In the genomic region with DNA sequence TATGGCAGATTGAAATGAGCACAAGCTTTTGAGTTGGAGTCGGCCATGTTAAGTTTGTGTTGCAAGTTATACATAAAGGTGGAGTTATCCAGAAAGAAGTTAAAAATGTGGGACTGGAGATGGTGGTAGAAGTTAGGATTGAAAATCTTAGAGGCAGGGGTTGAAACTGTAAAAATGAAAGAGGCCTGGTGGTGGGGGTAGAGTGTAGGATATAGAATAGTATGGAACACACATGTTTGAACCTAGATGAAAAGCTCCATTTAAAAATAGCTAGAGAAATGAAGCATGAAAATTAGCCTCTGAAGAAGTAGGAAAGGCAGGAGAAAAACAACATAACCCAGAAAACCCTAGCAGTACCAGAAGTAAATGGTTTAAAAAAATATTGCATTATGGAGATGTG, we compare ENCODE assay signal across 9 cellular contexts.
DNase-seq lines count a peak whose midpoint lies in the region; ATAC-seq, FAIRE-seq and TF ChIP-seq lines count a peak whose summit lies in the region.
"Had no signal": no experiment of that assay in that cellular context is flagged by ENCODE, and none has a peak within 500 bp of the region (broad histone marks: within the 10 kb centered on the region; RNA-seq: fewer than 3 reads in every experiment).

No MANE protein-coding gene starts in this region.

- H3K9me3 ChIP-seq in H1 (ENCODE audit: insufficient read depth in 2 of 2, low read depth in 1 of 2, low read length in 1 of 2) (no peaks in the 10 kb centered on the region), psoas muscle (no peaks in the 10 kb centered on the region)

- POLR2A ChIA-PET in H1 (lab: Charles Lee; ENCODE audit: partially characterized antibody) = no interaction called here
- POLR2A ChIA-PET in activated CD4-positive, alpha-beta T cell treated with anti-CD3 and anti-CD28 coated beads, Interleukin-2, amount 10 ng/mL, durations not matched to agents 7 days and 5 days (lab: Charles Lee) = no interaction called here

- H3K23ac ChIP-seq in H1 (ENCODE audit: insufficient read length) = no peak overlapping the region

- no peak overlapping the region for H2BK120ac ChIP-seq in H1 (replicated peaks; ENCODE audit: low read depth, low read length)

- no peak overlapping the region for H2BK5ac ChIP-seq in H1 (ENCODE audit: low read depth, low read length)

- no peak for TF ChIP-seq POLR2A in H1 (IDR thresholded peaks at IDR 0.05; ENCODE audit: control extremely low read depth in 1 of 2, low read depth in 2 of 2, low read length in 2 of 2)

- WGBS in H1 (ENCODE audit: extremely low coverage in 1 of 2, insufficient coverage in 1 of 2, insufficient read length in 1 of 2, insufficient replicate concordance in 2 of 2, low coverage in 1 of 2, low lambda C conversion rate in 2 of 2, missing lambda C conversion rate in 1 of 2), 2 experiments = 79% methylated on average over 1 of the region's 1 CpG; no CpG with 5 or more reads in 1 of the 2 experiments
- WGBS in psoas muscle, 3 donors = 86 to 91% (median 88%) methylated on average over 1 of the region's 1 CpG

- H3K79me2 ChIP-seq in H1 (ENCODE audit: control insufficient read depth in 1 of 2, insufficient read depth in 2 of 2, low read length in 2 of 2) = no peaks in the 10 kb centered on the region

- no peak overlapping the region for H4K91ac ChIP-seq in H1 (replicated peaks; ENCODE audit: insufficient read length, low read length)

- peak; percentile 45 for FAIRE-seq in H1 (lab: Jason Lieb, UNC)

- no peak overlapping the region for H3K18ac ChIP-seq in H1 (ENCODE audit: extremely low read depth, low read length)

- no peak overlapping the region for H3K14ac ChIP-seq in H1 (ENCODE audit: insufficient read length)

- CTCF ChIA-PET in H1 (lab: Charles Lee; ENCODE audit: partially characterized antibody) = interaction anchor here (0.6 to 13.8 kb wide), 56 partner anchors 9 to 1165 kb away, joined by 3 to 497 read pairs (median 4); a partner anchor contains a TSS
- CTCF ChIA-PET in activated CD4-positive, alpha-beta T cell treated with anti-CD3 and anti-CD28 coated beads, Interleukin-2, amount 10 ng/mL, durations not matched to agents 7 days and 5 days (lab: Charles Lee) = no interaction called here

- no peak overlapping the region for H3K4me3 Mint-ChIP-seq in activated CD4-positive, alpha-beta T cell treated with anti-CD3 and anti-CD28 coated beads, Interleukin-2, amount 10 ng/mL, durations not matched to agents 7 days and 5 days
- H3K4me3 Mint-ChIP-seq: activated naive CD8-positive, alpha-beta T cell treated with anti-CD3 and anti-CD28 coated beads, Interleukin-2, amount 10 ng/mL, durations not matched to agents 7 days and 5 days had no signal

- no peaks in the 10 kb centered on the region for H3K9me3 Mint-ChIP-seq in activated CD4-positive, alpha-beta T cell treated with anti-CD3 and anti-CD28 coated beads, Interleukin-2, amount 10 ng/mL, durations not matched to agents 7 days and 5 days
- H3K9me3 Mint-ChIP-seq: activated naive CD8-positive, alpha-beta T cell treated with anti-CD3 and anti-CD28 coated beads, Interleukin-2, amount 10 ng/mL, durations not matched to agents 7 days and 5 days had no signal

- H2BK12ac ChIP-seq in H1 (ENCODE audit: low read depth, low read length) = no peak overlapping the region

- no peaks in the 10 kb centered on the region for H3K4me1 Mint-ChIP-seq in activated CD4-positive, alpha-beta T cell treated with anti-CD3 and anti-CD28 coated beads, Interleukin-2, amount 10 ng/mL, durations not matched to agents 7 days and 5 days
- H3K4me1 Mint-ChIP-seq: activated naive CD8-positive, alpha-beta T cell treated with anti-CD3 and anti-CD28 coated beads, Interleukin-2, amount 10 ng/mL, durations not matched to agents 7 days and 5 days had no signal

- H3K36me3 ChIP-seq in H1 (ENCODE audit: control insufficient read depth in 2 of 4, insufficient read depth in 4 of 4, low read length in 3 of 4) (no peaks in the 10 kb centered on the region), psoas muscle (ENCODE audit: insufficient read depth in 1 of 2, low read depth in 1 of 2) (no peaks in the 10 kb centered on the region)

- no peaks in the 10 kb centered on the region for H3K79me1 ChIP-seq in H1 (ENCODE audit: low read depth, low read length)

- H3K56ac ChIP-seq in H1 (replicated peaks; ENCODE audit: insufficient read length, low read depth, low read length) = no peak overlapping the region

- H3K27ac ChIP-seq in H1 (ENCODE audit: low read depth, low read length) (no peak overlapping the region), psoas muscle (no peak overlapping the region)

- H2BK20ac ChIP-seq in H1 (ENCODE audit: low read length) = no peak overlapping the region

- H2AK5ac ChIP-seq in H1 (ENCODE audit: low read depth, low read length) = no peak overlapping the region

- H4K20me1 ChIP-seq in H1 (replicated peaks in 1 of 2; ENCODE audit: control insufficient read depth in 1 of 2, insufficient read depth in 2 of 2, low read length in 2 of 2) = no peaks in the 10 kb centered on the region

- peaks cover 17% of the 10 kb centered on the region for H3K27me3 Mint-ChIP-seq in activated CD4-positive, alpha-beta T cell treated with anti-CD3 and anti-CD28 coated beads, Interleukin-2, amount 10 ng/mL, durations not matched to agents 7 days and 5 days

- DNase-seq in NCI-H2227 (lab: John Stamatoyannopoulos, UW; ENCODE audit: unreplicated experiment) = peak; percentile 4
- no peak for DNase-seq in NCI-H2227 treated with DMSO at 0.1 percent for 48 hours (lab: John Stamatoyannopoulos, UW)
- peak; percentile 30 for DNase-seq in NAMALWA (ENCODE audit: low spot score)
- DNase-seq in H1 (ENCODE audit: low read depth in 1 of 2, low spot score in 2 of 2) = no peak
- no peak for DNase-seq in psoas muscle
- DNase-seq in stimulated activated CD4-positive, alpha-beta T cell treated with anti-CD3 and anti-CD28 coated beads, Interleukin-1b, Interleukin-23, amount 100 ng/mL, for 48 hours = no peak
- no peak for DNase-seq in activated CD4-positive, alpha-beta T cell treated with anti-CD3 and anti-CD28 coated beads, Interleukin-2, amount 10 ng/mL, durations not matched to agents 7 days and 5 days
- DNase-seq: activated naive CD8-positive, alpha-beta T cell treated with anti-CD3 and anti-CD28 coated beads, Interleukin-2, amount 10 ng/mL, durations not matched to agents 7 days and 5 days had no signal

- intact Hi-C loops in psoas muscle (cut with DNase I) = loop anchor here (2.0 to 5.0 kb wide), 2 partner anchors 167 to 173 kb away; no protein-coding TSS in a partner anchor

- H3K27me3 ChIP-seq in H1 (replicated peaks in 1 of 4; ENCODE audit: control insufficient read depth in 3 of 4, extremely low read depth in 1 of 4, insufficient read depth in 3 of 4, low read length in 3 of 4) (no peaks in the 10 kb centered on the region), psoas muscle (ENCODE audit: insufficient read depth in 3 of 3, low read length in 2 of 3) (no peaks in the 10 kb centered on the region)

- no peak overlapping the region for H4K5ac ChIP-seq in H1 (ENCODE audit: insufficient read length, low read depth, low read length)

- no peak overlapping the region for H3K4me3 ChIP-seq in H1 (ENCODE audit: extremely low read depth in 1 of 4, insufficient read depth in 2 of 4, low read depth in 3 of 4, low read length in 4 of 4)
- no peak overlapping the region for H3K4me3 ChIP-seq in psoas muscle

- H3K4me1 ChIP-seq in H1 (replicated peaks in 1 of 4; ENCODE audit: control insufficient read depth in 3 of 4, insufficient read depth in 4 of 4, low read length in 3 of 4) (peaks cover 0 to 2% (median under 1%) of the 10 kb centered on the region in 4 experiments; a peak in 1 of 7 replicates), psoas muscle (no peaks in the 10 kb centered on the region)

- TF ChIP-seq CTCF in H1 (IDR thresholded peaks at IDR 0.05; ENCODE audit: control extremely low read depth in 1 of 3, insufficient read depth in 1 of 3, low read depth in 1 of 3, low read length in 3 of 3) (peak in 2 of 3 experiments; percentile 26 to 62; a peak in 2 of 4 replicates), psoas muscle (IDR thresholded peaks at IDR 0.05) (peak; percentile 25)

- H3K4ac ChIP-seq in H1 (replicated peaks; ENCODE audit: insufficient read length, low read depth, low read length) = no peak overlapping the region

- no peak overlapping the region for H4K8ac ChIP-seq in H1 (ENCODE audit: extremely low read depth, insufficient read depth, low read length)

- H2AFZ ChIP-seq in H1 (ENCODE audit: low read length) = no peak overlapping the region

- ATAC-seq in psoas muscle (peak in 1 of 4 donors; percentile 67), HG02981 (IDR thresholded peaks at IDR 0.05; ENCODE audit: unreplicated experiment) (no peak)

- no peaks in the 10 kb centered on the region for H3K36me3 Mint-ChIP-seq in activated CD4-positive, alpha-beta T cell treated with anti-CD3 and anti-CD28 coated beads, Interleukin-2, amount 10 ng/mL, durations not matched to agents 7 days and 5 days (ENCODE audit: low read depth)
- H3K36me3 Mint-ChIP-seq: activated naive CD8-positive, alpha-beta T cell treated with anti-CD3 and anti-CD28 coated beads, Interleukin-2, amount 10 ng/mL, durations not matched to agents 7 days and 5 days had no signal

- no peak overlapping the region for H3K27ac Mint-ChIP-seq in activated CD4-positive, alpha-beta T cell treated with anti-CD3 and anti-CD28 coated beads, Interleukin-2, amount 10 ng/mL, durations not matched to agents 7 days and 5 days
- H3K27ac Mint-ChIP-seq: activated naive CD8-positive, alpha-beta T cell treated with anti-CD3 and anti-CD28 coated beads, Interleukin-2, amount 10 ng/mL, durations not matched to agents 7 days and 5 days had no signal

- no peak overlapping the region for H3K4me2 ChIP-seq in H1 (ENCODE audit: insufficient read depth in 1 of 2, low read depth in 2 of 2, low read length in 2 of 2)

- TF ChIP-seq EP300 in H1 (IDR thresholded peaks at IDR 0.05; ENCODE audit: borderline replicate concordance in 1 of 2, low read depth in 2 of 2, low read length in 2 of 2) = no peak

- no peaks in the 10 kb centered on the region for H3K23me2 ChIP-seq in H1 (ENCODE audit: low read depth, low read length)

- H2BK15ac ChIP-seq in H1 (ENCODE audit: low read length) = no peak overlapping the region

- no peak overlapping the region for H3K9ac ChIP-seq in H1 (replicated peaks in 1 of 4; ENCODE audit: extremely low read depth in 1 of 4, low read depth in 3 of 4, low read length in 3 of 4)

- peak; percentile 80 to 83 for TF ChIP-seq RAD21 in H1 (IDR thresholded peaks at IDR 0.05 in 1 of 2, conservative IDR thresholded peaks at IDR 0.05 in 1 of 2; ENCODE audit: low read depth in 2 of 2, low read length in 2 of 2)

TF ChIP-seq in H1, 55 proteins besides CTCF, POLR2A, EP300 and RAD21:
- TF ChIP-seq KDM4A (IDR thresholded peaks at IDR 0.05; ENCODE audit: low read depth, low read length, severe bottlenecking) (no peak), TEAD4 (IDR thresholded peaks at IDR 0.05; ENCODE audit: low read depth, low read length) (no peak)

Comparison
In these comparisons a context has a peak if more than half of its experiments do, and no peak if none do; other contexts are left out.
1. DNase-seq: peak in NCI-H2227 (single experiment) and NAMALWA (single experiment); none in NCI-H2227 treated with DMSO at 0.1 percent for 48 hours (single experiment), H1 (0 of 2), psoas muscle (0 of 2), stimulated activated CD4-positive, alpha-beta T cell treated with anti-CD3 and anti-CD28 coated beads, Interleukin-1b, Interleukin-23, amount 100 ng/mL, for 48 hours (single experiment) and activated CD4-positive, alpha-beta T cell treated with anti-CD3 and anti-CD28 coated beads, Interleukin-2, amount 10 ng/mL, durations not matched to agents 7 days and 5 days (single experiment).